In the genomic region with DNA sequence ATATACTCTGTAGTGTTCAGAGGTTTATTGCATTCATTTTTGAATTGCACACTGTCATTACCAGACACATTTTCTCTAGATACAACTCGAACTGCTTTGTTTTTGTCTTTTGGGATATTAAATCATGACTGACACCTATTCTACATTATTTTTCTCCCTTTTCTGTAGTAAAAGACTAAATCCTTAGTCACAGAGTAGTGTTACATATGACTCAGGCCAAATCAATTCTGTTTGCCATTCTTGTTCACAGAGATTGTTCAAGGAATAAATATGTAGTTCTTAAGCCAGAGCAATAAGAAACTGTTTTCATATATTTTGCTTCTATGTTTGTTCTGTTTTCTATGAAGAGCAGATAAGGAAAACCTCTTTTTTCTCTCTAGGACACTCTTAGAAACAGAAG, we compare ENCODE assay signal across 27 cellular contexts.
DNase-seq lines count a peak whose midpoint lies in the region; ATAC-seq and TF ChIP-seq lines count a peak whose summit lies in the region.
"Had no signal": no experiment of that assay in that cellular context is flagged by ENCODE, and none has a peak within 500 bp of the region (broad histone marks: within the 10 kb centered on the region; RNA-seq: fewer than 3 reads in every experiment).

No MANE protein-coding gene starts in this region.

- BruUV-seq in MCF 10A (replicated peaks; lab: Mats Ljungman, UMichigan), result no TSS peak

- H3K9me3 Mint-ChIP-seq in MCF 10A (ENCODE audit: unreplicated experiment), result no peaks in the 10 kb centered on the region
- no peaks in the 10 kb centered on the region for H3K9me3 Mint-ChIP-seq in glutamatergic neuron (ENCODE audit: unreplicated experiment)
- H3K9me3 Mint-ChIP-seq: activated naive CD4-positive, alpha-beta T cell treated with anti-CD3 and anti-CD28 coated beads for 36 hours; neural progenitor cell; type B pancreatic cell had no signal

- H3K27me3 ChIP-seq in breast epithelium (no peaks in the 10 kb centered on the region), RWPE2 (ENCODE audit: insufficient read depth, poor library complexity, severe bottlenecking) (no peaks in the 10 kb centered on the region)
- H3K27me3 ChIP-seq: BE2C, neural progenitor cell had no signal

- H3K36me3 Mint-ChIP-seq in MCF 10A (ENCODE audit: insufficient read depth, unreplicated experiment) (no peaks in the 10 kb centered on the region), glutamatergic neuron (ENCODE audit: unreplicated experiment) (no peaks in the 10 kb centered on the region)
- H3K36me3 Mint-ChIP-seq: neural progenitor cell, type B pancreatic cell had no signal

- no peak for TF ChIP-seq POLR2A in breast epithelium (IDR thresholded peaks at IDR 0.05)

- H3K4me3 Mint-ChIP-seq in MCF 10A (ENCODE audit: unreplicated experiment) (no peak overlapping the region), glutamatergic neuron (ENCODE audit: unreplicated experiment) (no peak overlapping the region)
- H3K4me3 Mint-ChIP-seq: activated CD4-positive, alpha-beta T cell treated with anti-CD3 and anti-CD28 coated beads for 36 hours; activated naive CD4-positive, alpha-beta T cell treated with anti-CD3 and anti-CD28 coated beads for 36 hours; activated T-cell treated with anti-CD3 and anti-CD28 coated beads, Interleukin-2, amount 50 U/mL, for 72 hours; neural progenitor cell; type B pancreatic cell had no signal

- no peaks in the 10 kb centered on the region for H3K4me1 ChIP-seq in breast epithelium
- H3K4me1 ChIP-seq in RWPE2 (ENCODE audit: insufficient read depth, poor library complexity, severe bottlenecking), result peaks cover 19% of the 10 kb centered on the region
- H3K4me1 ChIP-seq: BE2C, neural progenitor cell had no signal

- intact Hi-C loops in MCF 10A (cut with micrococcal nuclease), result no loop called here
- intact Hi-C loops in breast epithelium (cut with DNase I; ENCODE audit: low total_unique reads), result no loop called here

- H3K27ac Mint-ChIP-seq in MCF 10A (ENCODE audit: low read depth, unreplicated experiment) (peak overlapping the region; percentile 16), glutamatergic neuron (ENCODE audit: unreplicated experiment) (no peak overlapping the region)
- H3K27ac Mint-ChIP-seq: activated CD4-positive, alpha-beta T cell treated with anti-CD3 and anti-CD28 coated beads for 36 hours; activated naive CD4-positive, alpha-beta T cell treated with anti-CD3 and anti-CD28 coated beads for 36 hours; activated T-cell treated with anti-CD3 and anti-CD28 coated beads, Interleukin-2, amount 50 U/mL, for 72 hours; neural progenitor cell; type B pancreatic cell had no signal

- H3K4me3 ChIP-seq in breast epithelium (no peak overlapping the region), RWPE2 (ENCODE audit: severe bottlenecking) (no peak overlapping the region)
- H3K4me3 ChIP-seq: neural progenitor cell, skin epidermis had no signal

- no peaks in the 10 kb centered on the region for H3K9me3 ChIP-seq in breast epithelium
- no peaks in the 10 kb centered on the region for H3K9me3 ChIP-seq in RWPE2 (ENCODE audit: severe bottlenecking)
- H3K9me3 ChIP-seq: BE2C had no signal

- H3K4me1 Mint-ChIP-seq in MCF 10A (ENCODE audit: insufficient read depth, unreplicated experiment), result peaks cover 11% of the 10 kb centered on the region
- H3K4me1 Mint-ChIP-seq in glutamatergic neuron (ENCODE audit: low read depth, unreplicated experiment), result no peaks in the 10 kb centered on the region
- H3K4me1 Mint-ChIP-seq: activated CD4-positive, alpha-beta T cell treated with anti-CD3 and anti-CD28 coated beads for 36 hours; neural progenitor cell had no signal

- H3K27ac ChIP-seq in breast epithelium (no peak overlapping the region), RWPE2 (ENCODE audit: poor library complexity, severe bottlenecking) (peak overlapping the region; percentile 67)
- H3K27ac ChIP-seq: neural progenitor cell, skin epidermis had no signal

- POLR2A ChIA-PET in MCF 10A (lab: Yijun Ruan, JAX), result interaction anchor here (1.6 kb wide), 1 partner anchor 11 kb away, joined by 5 read pairs; no protein-coding TSS in a partner anchor

- CTCF ChIA-PET in MCF 10A (lab: Yijun Ruan, JAX), result interaction anchor here (0.6 to 0.7 kb wide), 3 partner anchors 167 to 1750 kb away, joined by 3 to 4 read pairs (median 3); no protein-coding TSS in a partner anchor

- peak; percentile 6 for DNase-seq in MCF 10A (ENCODE audit: unreplicated experiment)
- DNase-seq in breast epithelium (ENCODE audit: low spot score in 2 of 2), result no peak
- no peak for DNase-seq in RWPE2 (ENCODE audit: low spot score)
- peak; percentile 14 for DNase-seq in glomerular visceral epithelial cell (ENCODE audit: extremely low spot score)
- DNase-seq in stimulated activated CD4-positive, alpha-beta T cell treated with anti-CD3 and anti-CD28 coated beads, Interleukin-2, amount 100 ng/mL, for 48 hours, result no peak
- no peak for DNase-seq in glutamatergic neuron
- no peak for DNase-seq in pons (ENCODE audit: low spot score)
- DNase-seq in COLO668 (lab: John Stamatoyannopoulos, UW; ENCODE audit: unreplicated experiment), result no peak
- DNase-seq: activated CD4-positive, alpha-beta T cell treated with anti-CD3 and anti-CD28 coated beads for 36 hours; activated naive CD4-positive, alpha-beta T cell treated with anti-CD3 and anti-CD28 coated beads for 36 hours; activated T-cell treated with anti-CD3 and anti-CD28 coated beads, Interleukin-2, amount 50 U/mL, for 72 hours; amygdala; BE2C; central memory CD4-positive, alpha-beta T cell; dermis blood vessel endothelial cell; GDM1; head of caudate nucleus; left cardiac atrium; mammary epithelial cell; NCI-H1092 treated with DMSO at 0.1 percent for 48 hours; NCI-H2081; NCI-H345; stimulated activated CD4-positive, alpha-beta T cell treated with anti-CD3 and anti-CD28 coated beads, Interleukin-1b, Interleukin-23, amount 100 ng/mL, for 48 hours had no signal

- peak; percentile 99 for ATAC-seq in RWPE2 (ENCODE audit: low read depth)
- ATAC-seq: activated CD4-positive, alpha-beta T cell treated with anti-CD3 and anti-CD28 coated beads for 36 hours; activated T-cell treated with anti-CD3 and anti-CD28 coated beads, Interleukin-2, amount 50 U/mL, for 72 hours; HepG2; left cardiac atrium had no signal

- H3K36me3 ChIP-seq in breast epithelium (no peaks in the 10 kb centered on the region), RWPE2 (ENCODE audit: low read depth) (no peaks in the 10 kb centered on the region)
- H3K36me3 ChIP-seq: BE2C, neural progenitor cell had no signal

- H3K27me3 Mint-ChIP-seq in MCF 10A (ENCODE audit: insufficient read depth, unreplicated experiment) (no peaks in the 10 kb centered on the region), glutamatergic neuron (ENCODE audit: unreplicated experiment) (no peaks in the 10 kb centered on the region)
- H3K27me3 Mint-ChIP-seq: activated CD4-positive, alpha-beta T cell treated with anti-CD3 and anti-CD28 coated beads for 36 hours; type B pancreatic cell had no signal

- TF ChIP-seq CTCF in MCF 10A (IDR thresholded peaks at IDR 0.05; ENCODE audit: unreplicated experiment) (no peak), breast epithelium (IDR thresholded peaks at IDR 0.05) (no peak), RWPE2 (IDR thresholded peaks at IDR 0.05; ENCODE audit: poor library complexity, severe bottlenecking) (no peak), glutamatergic neuron (IDR thresholded peaks at IDR 0.05; ENCODE audit: partially characterized antibody, unreplicated experiment) (no peak)

Comparison
In these comparisons a context has a peak if more than half of its experiments do, and no peak if none do; other contexts are left out.
1. DNase-seq: peak in MCF 10A (single experiment) and glomerular visceral epithelial cell (single experiment); none in breast epithelium (0 of 2), RWPE2 (single experiment), stimulated activated CD4-positive, alpha-beta T cell treated with anti-CD3 and anti-CD28 coated beads, Interleukin-2, amount 100 ng/mL, for 48 hours (0 of 2), glutamatergic neuron (single experiment), pons (single experiment) and COLO668 (single experiment).